Comparison of ENCODE assay signal across 8 cellular contexts in the genomic region with DNA sequence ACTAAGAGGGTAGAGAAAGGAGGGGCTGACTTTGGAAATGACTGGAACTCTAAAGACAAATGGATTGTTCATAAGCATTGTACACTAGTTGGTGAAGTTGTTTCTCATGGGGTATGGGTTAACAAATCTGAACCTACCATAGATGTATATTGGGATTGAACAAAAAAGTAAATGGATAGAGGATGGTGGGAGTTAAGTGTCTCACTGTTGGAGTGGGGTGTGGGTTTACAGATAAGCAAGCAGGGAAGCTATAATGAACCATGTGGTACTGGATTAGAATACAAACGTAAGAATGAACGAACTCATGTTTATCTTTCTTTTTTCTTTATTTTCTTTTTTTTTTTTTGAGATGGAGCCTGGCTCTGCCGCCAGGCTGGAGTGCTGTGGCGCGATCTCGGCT.
"Had no signal": no experiment of that assay in that cellular context is flagged by ENCODE, and none has a peak within 500 bp of the region (broad histone marks: within the 10 kb centered on the region; RNA-seq: fewer than 3 reads in every experiment).

No MANE protein-coding gene starts in this region.

- DNase-seq: IMR-90, KBM-7, KG1 had no signal

- H3K4me2 ChIP-seq: KMS-11 had no signal

- H3K4me1 Mint-ChIP-seq: IgD-negative memory B cell had no signal

- H3K9ac ChIP-seq: KMS-11 had no signal

- FAIRE-seq: HepG2, HTR-8/SVneo had no signal

- H3K9me3 Mint-ChIP-seq: IgD-negative memory B cell had no signal

- H3K27ac ChIP-seq: HL-60, KMS-11 had no signal

- H3K27me3 Mint-ChIP-seq: IgD-negative memory B cell had no signal

- H3K27ac Mint-ChIP-seq: IgD-negative memory B cell had no signal

- H3K4me3 Mint-ChIP-seq: IgD-negative memory B cell had no signal
